8 cellular contexts compared by ENCODE assay signal in genomic region chr15:68143129-68143528, GRCh38.
"Had no signal": no experiment of that assay in that cellular context is flagged by ENCODE, and none has a peak within 500 bp of the region (broad histone marks: within the 10 kb centered on the region; RNA-seq: fewer than 3 reads in every experiment).

No MANE protein-coding gene starts in this region.

- H3K4me2 ChIP-seq: GM23338, KMS-11 had no signal

- DNase-seq: H9, HCEC 1CT, KBM-7 had no signal

- FAIRE-seq: H1, H54, HTR-8/SVneo had no signal

- ATAC-seq: GM23338 had no signal

- H2AFZ ChIP-seq: GM23338 had no signal

- H3K9ac ChIP-seq: KMS-11 had no signal

- H3K27ac ChIP-seq: KMS-11 had no signal

- H3K4me3 ChIP-seq: GM23338 had no signal
